ENCODE assay signal across 1 cellular context in genomic region chr7:137906636-137907035, GRCh38.
TF ChIP-seq lines count a peak whose summit lies in the region.

No MANE protein-coding gene starts in this region.

TF ChIP-seq in K562, 482 proteins besides CTCF, POLR2A, EP300 and RAD21:
- 0 out of 2 replicates have a peak, but pooled peaks have one; percentile 18 for TF ChIP-seq CHAMP1 (IDR thresholded peaks at IDR 0.05)
- peak; percentile 100 for TF ChIP-seq ZNF431 (CRISPR knock-in tag; IDR thresholded peaks at IDR 0.05)
- peak; percentile 10 for TF ChIP-seq ZFP36 (IDR thresholded peaks at IDR 0.05; ENCODE audit: low read depth, low read length, partially characterized antibody)
- TF ChIP-seq ZNF766 (CRISPR knock-in tag; conservative IDR thresholded peaks at IDR 0.05): 0 out of 2 replicates have a peak, but pooled peaks have one; percentile 43
- 0 out of 2 replicates have a peak, but pooled peaks have one; percentile 34 for TF ChIP-seq CBX5 (IDR thresholded peaks at IDR 0.05; ENCODE audit: borderline replicate concordance, low read depth)
